17 cellular contexts compared by ENCODE assay signal in genomic region chr10:14565199-14565598, GRCh38.
DNase-seq lines count a peak whose midpoint lies in the region; ATAC-seq, FAIRE-seq and TF ChIP-seq lines count a peak whose summit lies in the region.
"Had no signal": no experiment of that assay in that cellular context is flagged by ENCODE, and none has a peak within 500 bp of the region (broad histone marks: within the 10 kb centered on the region; RNA-seq: fewer than 3 reads in every experiment).

No MANE protein-coding gene starts in this region.

- FAIRE-seq in GM12892 (lab: Jason Lieb, UNC) = peak; percentile 46

- no peak for ATAC-seq in CD4-positive, CD25-positive, alpha-beta regulatory T cell (ENCODE audit: low read depth in 2 of 2)
- ATAC-seq in naive thymus-derived CD8-positive, alpha-beta T cell = no peak
- no peak for ATAC-seq in HG02852 (IDR thresholded peaks at IDR 0.05; ENCODE audit: unreplicated experiment)
- no peak for ATAC-seq in GM19035 (IDR thresholded peaks at IDR 0.05; ENCODE audit: unreplicated experiment)
- ATAC-seq in left lobe of liver = no peak
- ATAC-seq: GM23338 had no signal

- H3K4me3 Mint-ChIP-seq in CD4-positive, CD25-positive, alpha-beta regulatory T cell = peak overlapping the region; percentile 59 to 88 (median 86)
- H3K4me3 Mint-ChIP-seq in activated naive CD8-positive, alpha-beta T cell treated with anti-CD3 and anti-CD28 coated beads for 36 hours = peak overlapping the region; percentile 29
- peak overlapping the region in 9 of 10 donors; percentile 65 to 92 (median 73) for H3K4me3 Mint-ChIP-seq in naive thymus-derived CD8-positive, alpha-beta T cell
- H3K4me3 Mint-ChIP-seq: GM23338 had no signal

- peaks cover 40% of the 10 kb centered on the region for H3K36me3 Mint-ChIP-seq in CD4-positive, CD25-positive, alpha-beta regulatory T cell
- peaks cover 68% of the 10 kb centered on the region for H3K36me3 Mint-ChIP-seq in activated naive CD8-positive, alpha-beta T cell treated with anti-CD3 and anti-CD28 coated beads for 36 hours
- peaks cover 19 to 41% (median 23%) of the 10 kb centered on the region in 3 donors for H3K36me3 Mint-ChIP-seq in naive thymus-derived CD8-positive, alpha-beta T cell

- TF ChIP-seq POLR2A in GM12892 (IDR thresholded peaks at IDR 0.05; ENCODE audit: low read depth, low read length) = no peak

- peaks cover 92% of the 10 kb centered on the region for H3K4me1 ChIP-seq in CD4-positive, CD25-positive, alpha-beta regulatory T cell (ENCODE audit: control insufficient read depth, insufficient read depth, low read length, poor library complexity, severe bottlenecking)

- peaks cover 50 to 94% (median 77%) of the 10 kb centered on the region in 4 donors for H3K4me1 Mint-ChIP-seq in CD4-positive, CD25-positive, alpha-beta regulatory T cell
- H3K4me1 Mint-ChIP-seq in activated naive CD8-positive, alpha-beta T cell treated with anti-CD3 and anti-CD28 coated beads for 36 hours = peaks cover 83% of the 10 kb centered on the region
- peaks cover 52 to 97% (median 89%) of the 10 kb centered on the region in 4 donors for H3K4me1 Mint-ChIP-seq in naive thymus-derived CD8-positive, alpha-beta T cell

- no peaks in the 10 kb centered on the region for H3K27me3 Mint-ChIP-seq in CD4-positive, CD25-positive, alpha-beta regulatory T cell
- H3K27me3 Mint-ChIP-seq in activated naive CD8-positive, alpha-beta T cell treated with anti-CD3 and anti-CD28 coated beads for 36 hours = no peaks in the 10 kb centered on the region
- no peaks in the 10 kb centered on the region for H3K27me3 Mint-ChIP-seq in naive thymus-derived CD8-positive, alpha-beta T cell

- no peaks in the 10 kb centered on the region for H3K9me3 ChIP-seq in CD4-positive, CD25-positive, alpha-beta regulatory T cell (ENCODE audit: control insufficient read depth in 2 of 2, low read length in 2 of 2)
- H3K9me3 ChIP-seq: SJSA1 had no signal

- POLR2A ChIA-PET in naive thymus-derived CD8-positive, alpha-beta T cell (lab: Charles Lee) = interaction anchor here (0.8 to 12.4 kb wide), 11 partner anchors 8 to 273 kb away, joined by 3 to 314 read pairs (median 5); partner anchors contain the start of genes CDNF, HSPA14 and MSANTD7

- H3K36me3 ChIP-seq in CD4-positive, CD25-positive, alpha-beta regulatory T cell (ENCODE audit: control insufficient read depth, insufficient read depth, low read length) = peaks cover 20% of the 10 kb centered on the region

- H3K9me3 Mint-ChIP-seq in CD4-positive, CD25-positive, alpha-beta regulatory T cell = peaks cover 0 to 6% (median 2%) of the 10 kb centered on the region in 7 donors
- peaks cover 11% of the 10 kb centered on the region for H3K9me3 Mint-ChIP-seq in activated naive CD8-positive, alpha-beta T cell treated with anti-CD3 and anti-CD28 coated beads for 36 hours
- peaks cover 0 to 9% (median 3%) of the 10 kb centered on the region in 9 donors for H3K9me3 Mint-ChIP-seq in naive thymus-derived CD8-positive, alpha-beta T cell

- DNase-seq in CD4-positive, CD25-positive, alpha-beta regulatory T cell = no peak
- DNase-seq in GM12892 (ENCODE audit: insufficient read length) (no peak), left lobe of liver (ENCODE audit: low spot score) (no peak), midbrain (lab: John Stamatoyannopoulos, UW) (no peak)
- no peak for DNase-seq in activated naive CD8-positive, alpha-beta T cell treated with anti-CD3 and anti-CD28 coated beads for 36 hours
- DNase-seq in naive thymus-derived CD8-positive, alpha-beta T cell = no peak
- DNase-seq: activated CD4-positive, alpha-beta T cell treated with anti-CD3 and anti-CD28 coated beads for 1 hour; anterior cingulate cortex; COR-L47; effector CD4-positive, alpha-beta T cell; NCI-H146; NCI-H82; stimulated activated CD4-positive, alpha-beta T cell treated with anti-CD3 and anti-CD28 coated beads, Interleukin-1b, Interleukin-23, amount 100 ng/mL, for 48 hours had no signal

- no peaks in the 10 kb centered on the region for H3K27me3 ChIP-seq in CD4-positive, CD25-positive, alpha-beta regulatory T cell (ENCODE audit: control insufficient read depth, insufficient read depth, low read length)
- H3K27me3 ChIP-seq: SJSA1 had no signal

- H3K4me3 ChIP-seq in CD4-positive, CD25-positive, alpha-beta regulatory T cell (ENCODE audit: low read depth, low read length) = peak overlapping the region; percentile 81
- H3K4me3 ChIP-seq: GM23338, SJSA1 had no signal

- peak overlapping the region; percentile 96 for H3K27ac ChIP-seq in CD4-positive, CD25-positive, alpha-beta regulatory T cell (ENCODE audit: insufficient read depth, low read length, poor library complexity, severe bottlenecking)
- H3K27ac ChIP-seq: SJSA1 had no signal

- H3K27ac Mint-ChIP-seq in CD4-positive, CD25-positive, alpha-beta regulatory T cell = peak overlapping the region; percentile 94 to 98 (median 96)
- peak overlapping the region; percentile 89 for H3K27ac Mint-ChIP-seq in activated naive CD8-positive, alpha-beta T cell treated with anti-CD3 and anti-CD28 coated beads for 36 hours
- peak overlapping the region; percentile 92 to 99 (median 98) for H3K27ac Mint-ChIP-seq in naive thymus-derived CD8-positive, alpha-beta T cell
- H3K27ac Mint-ChIP-seq: GM23338 had no signal

Comparison
In these comparisons a context has a peak if more than half of its experiments do, and no peak if none do; other contexts are left out.
1. H3K4me3 Mint-ChIP-seq: peak in every context shown above with its lines; median percentile 86 in CD4-positive, CD25-positive, alpha-beta regulatory T cell; 73 in naive thymus-derived CD8-positive, alpha-beta T cell; 29 in activated naive CD8-positive, alpha-beta T cell treated with anti-CD3 and anti-CD28 coated beads for 36 hours.